Comparison of ENCODE assay signal across 1 cellular context in the genomic region with DNA sequence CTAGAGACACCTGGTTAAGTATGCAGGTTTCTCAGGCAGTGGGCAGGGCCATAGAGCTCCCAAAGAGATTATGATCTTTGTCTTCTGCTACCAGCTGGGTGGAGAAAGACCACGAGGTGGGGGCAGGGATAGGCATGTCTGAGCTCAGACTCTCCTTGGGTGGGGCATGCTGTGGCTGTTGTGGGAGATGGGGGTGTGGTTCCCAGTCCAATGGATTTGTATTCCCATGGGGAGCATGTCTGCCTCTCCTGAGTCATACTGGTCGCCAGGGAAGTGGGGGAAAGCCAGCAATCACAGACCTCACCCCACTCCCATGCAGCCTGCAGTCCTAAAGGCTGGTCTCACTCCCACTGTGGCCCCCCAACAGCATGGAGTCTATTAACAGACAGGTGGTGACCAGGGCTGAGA.
TF ChIP-seq lines count a peak whose summit lies in the region.

No MANE protein-coding gene starts in this region.

TF ChIP-seq in H1, 55 proteins besides CTCF, POLR2A, EP300 and RAD21:
- TF ChIP-seq, protein P1, sequence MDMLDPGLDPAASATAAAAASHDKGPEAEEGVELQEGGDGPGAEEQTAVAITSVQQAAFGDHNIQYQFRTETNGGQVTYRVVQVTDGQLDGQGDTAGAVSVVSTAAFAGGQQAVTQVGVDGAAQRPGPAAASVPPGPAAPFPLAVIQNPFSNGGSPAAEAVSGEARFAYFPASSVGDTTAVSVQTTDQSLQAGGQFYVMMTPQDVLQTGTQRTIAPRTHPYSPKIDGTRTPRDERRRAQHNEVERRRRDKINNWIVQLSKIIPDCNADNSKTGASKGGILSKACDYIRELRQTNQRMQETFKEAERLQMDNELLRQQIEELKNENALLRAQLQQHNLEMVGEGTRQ (IDR thresholded peaks at IDR 0.05; ENCODE audit: low read length) = no peak
- no peak for TF ChIP-seq RBBP5 (IDR thresholded peaks at IDR 0.05; ENCODE audit: borderline replicate concordance, low read depth, low read length)
- no peak for TF ChIP-seq JUND (IDR thresholded peaks at IDR 0.05; ENCODE audit: low read length)
- no peak for TF ChIP-seq SP1 (IDR thresholded peaks at IDR 0.05; ENCODE audit: low read depth, low read length)
- TF ChIP-seq EGR1 (IDR thresholded peaks at IDR 0.05; ENCODE audit: borderline replicate concordance, low read depth, low read length) = no peak
- TF ChIP-seq RFX5 (IDR thresholded peaks at IDR 0.05; ENCODE audit: borderline replicate concordance, low read depth, low read length) = no peak
- no peak for TF ChIP-seq SAP30 (IDR thresholded peaks at IDR 0.05; ENCODE audit: insufficient read depth, insufficient replicate concordance, low read length)
- TF ChIP-seq KDM5A (IDR thresholded peaks at IDR 0.05; ENCODE audit: low read length) = no peak
- no peak for TF ChIP-seq CTBP2 (IDR thresholded peaks at IDR 0.05; ENCODE audit: borderline replicate concordance, insufficient read depth, insufficient read length, low read length)
- TF ChIP-seq KDM4A (IDR thresholded peaks at IDR 0.05; ENCODE audit: low read depth, low read length, severe bottlenecking) = no peak
- no peak for TF ChIP-seq SIN3A (conservative IDR thresholded peaks at IDR 0.05 in 1 of 2, IDR thresholded peaks at IDR 0.05 in 1 of 2; ENCODE audit: low read depth in 1 of 2, low read length in 2 of 2)
- no peak for TF ChIP-seq EZH2 (IDR thresholded peaks at IDR 0.05; ENCODE audit: low read depth, low read length, severe bottlenecking)
TF ChIP-seq in H1: peak in this region for 0.
